ENCODE assay signal across 13 cellular contexts in genomic region chr1:45945426-45945825, GRCh38.
A peak's percentile ranks its signal among the peaks of the same experiment; 100 is the strongest.
DNase-seq lines count a peak whose midpoint lies in the region; TF ChIP-seq lines count a peak whose summit lies in the region.
"Had no signal": no experiment of that assay in that cellular context is flagged by ENCODE, and none has a peak within 500 bp of the region (broad histone marks: within the 10 kb centered on the region; RNA-seq: fewer than 3 reads in every experiment).

No MANE protein-coding gene starts in this region.

- H2AFZ ChIP-seq in mesenchymal stem cell (ENCODE audit: low read depth, low read length): no peak overlapping the region

- H3K27me3 Mint-ChIP-seq in chondrocyte (ENCODE audit: low read depth): no peaks in the 10 kb centered on the region

- no peak overlapping the region for H2BK12ac ChIP-seq in mesenchymal stem cell (ENCODE audit: low read length in 2 of 2)

- H3K4me2 ChIP-seq in mesenchymal stem cell (ENCODE audit: low read length, poor library complexity, severe bottlenecking): no peak overlapping the region
- H3K4me2 ChIP-seq: BLaER1 had no signal

- H3K79me1 ChIP-seq in mesenchymal stem cell (replicated peaks; ENCODE audit: low read length, poor library complexity, severe bottlenecking): peaks cover 16% of the 10 kb centered on the region

- H2BK15ac ChIP-seq in mesenchymal stem cell (ENCODE audit: low read depth, poor library complexity, severe bottlenecking): no peak overlapping the region

- peaks cover 2% of the 10 kb centered on the region for H3K36me3 Mint-ChIP-seq in chondrocyte (ENCODE audit: low read depth)
- H3K36me3 Mint-ChIP-seq: natural killer cell had no signal

- no peak overlapping the region for H3K18ac ChIP-seq in mesenchymal stem cell (ENCODE audit: low read depth in 1 of 2, low read length in 2 of 2)

- WGBS in mesenchymal stem cell: 75% methylated on average over 2 of the region's 2 CpGs

- no peak overlapping the region for H2BK120ac ChIP-seq in mesenchymal stem cell (ENCODE audit: low read depth, low read length)

- H3K4me1 ChIP-seq in mesenchymal stem cell (ENCODE audit: control insufficient read depth, insufficient read depth, low read depth, low read length): peaks cover 3% of the 10 kb centered on the region

- no peak overlapping the region for H2BK5ac ChIP-seq in mesenchymal stem cell (ENCODE audit: low read depth, low read length, poor library complexity, severe bottlenecking)

- no peak overlapping the region for H3K14ac ChIP-seq in mesenchymal stem cell (ENCODE audit: low read length in 2 of 2)

- H3K9ac ChIP-seq in mesenchymal stem cell (ENCODE audit: low read length): no peak overlapping the region
- H3K9ac ChIP-seq: BLaER1 had no signal

- TF ChIP-seq CTCF in BJ (IDR thresholded peaks at IDR 0.05; ENCODE audit: insufficient read depth, low read depth, low read length) (no peak), chondrocyte (IDR thresholded peaks at IDR 0.05) (no peak)

- no peak overlapping the region for H3K4me3 ChIP-seq in BJ (ENCODE audit: low read depth, low read length)
- H3K4me3 ChIP-seq in mesenchymal stem cell (ENCODE audit: insufficient read depth in 1 of 2, low read depth in 1 of 2, low read length in 2 of 2): no peak overlapping the region
- H3K4me3 ChIP-seq: BLaER1 had no signal

- no peaks in the 10 kb centered on the region for H3K9me3 ChIP-seq in mesenchymal stem cell (ENCODE audit: control insufficient read depth, low read length)

- H3K27me3 ChIP-seq in BJ (ENCODE audit: control insufficient read depth, insufficient read depth, low read length) (no peaks in the 10 kb centered on the region), mesenchymal stem cell (ENCODE audit: control insufficient read depth in 1 of 2, insufficient read depth in 1 of 2, low read length in 2 of 2) (no peaks in the 10 kb centered on the region)
- H3K27me3 ChIP-seq: BLaER1 had no signal

- no peak overlapping the region for H3K4me3 Mint-ChIP-seq in chondrocyte (ENCODE audit: unreplicated experiment)
- H3K4me3 Mint-ChIP-seq: natural killer cell had no signal

- H2AK5ac ChIP-seq in mesenchymal stem cell (ENCODE audit: low read length, severe bottlenecking): peak overlapping the region; percentile 73

- H3K36me3 ChIP-seq in BJ (ENCODE audit: control insufficient read depth, insufficient read depth, low read length): no peaks in the 10 kb centered on the region
- H3K36me3 ChIP-seq in mesenchymal stem cell (ENCODE audit: control insufficient read depth in 1 of 2, insufficient read depth in 2 of 2, low read depth in 1 of 2, low read length in 2 of 2): no peaks in the 10 kb centered on the region
- H3K36me3 ChIP-seq: BLaER1 had no signal

- POLR2A ChIA-PET in BJ (lab: Charles Lee): no interaction called here

- peaks cover 15% of the 10 kb centered on the region for H3K9me3 Mint-ChIP-seq in chondrocyte (ENCODE audit: low read depth)

- H4K8ac ChIP-seq in mesenchymal stem cell (ENCODE audit: low read length): no peak overlapping the region

- H3K23ac ChIP-seq in mesenchymal stem cell (ENCODE audit: low read length in 2 of 2): no peak overlapping the region

- no peak overlapping the region for H4K91ac ChIP-seq in mesenchymal stem cell (ENCODE audit: low read length)

- H3K27ac Mint-ChIP-seq in chondrocyte (ENCODE audit: unreplicated experiment): peak overlapping the region; percentile 17
- H3K27ac Mint-ChIP-seq: activated T-helper 2 cell treated with anti-CD3 and anti-CD28 coated beads, Interferon-gamma antibody, Interleukin-2, Interleukin-4, amounts not matched to agents 10 μg/mL and 5 μg/mL and 100 μg/mL, durations not matched to agents 14 hours and 24 hours and 36 hours; natural killer cell had no signal

- peaks cover 22% of the 10 kb centered on the region for H3K4me1 Mint-ChIP-seq in chondrocyte (ENCODE audit: low read depth)

- H3K27ac ChIP-seq in mesenchymal stem cell (ENCODE audit: low read length, poor library complexity, severe bottlenecking): peak overlapping the region; percentile 64
- H3K27ac ChIP-seq: BLaER1 had no signal

- no peak overlapping the region for H3K4ac ChIP-seq in mesenchymal stem cell (ENCODE audit: low read depth in 1 of 2, low read length in 2 of 2)

- CTCF ChIA-PET in BJ (lab: Yijun Ruan, JAX): no interaction called here

- peak; percentile 26 for DNase-seq in BJ (ENCODE audit: low read depth)
- peak; percentile 35 for DNase-seq in LHCN-M2 (ENCODE audit: low read depth)
- DNase-seq in chondrocyte (ENCODE audit: low spot score): no peak
- DNase-seq in mesenchymal stem cell: peak; percentile 11
- DNase-seq in NCI-H2171 treated with DMSO at 0.1 percent for 48 hours (lab: John Stamatoyannopoulos, UW): no peak
- no peak for DNase-seq in superior temporal gyrus (ENCODE audit: extremely low spot score)
- no peak for DNase-seq in NCI-H1417 (lab: John Stamatoyannopoulos, UW)
- DNase-seq in NCI-H446 (lab: John Stamatoyannopoulos, UW): no peak
- DNase-seq: effector CD4-positive, alpha-beta T cell; natural killer cell; NCI-H1092 treated with DMSO at 0.1 percent for 48 hours had no signal

Comparison
In these comparisons a context has a peak if more than half of its experiments do, and no peak if none do; other contexts are left out.
1. DNase-seq: peak in BJ (single experiment), LHCN-M2 (single experiment) and mesenchymal stem cell (single experiment); none in chondrocyte (single experiment), NCI-H2171 treated with DMSO at 0.1 percent for 48 hours (single experiment), superior temporal gyrus (single experiment), NCI-H1417 (0 of 3) and NCI-H446 (0 of 2).